ENCODE assay signal across 7 cellular contexts in the genomic region with DNA sequence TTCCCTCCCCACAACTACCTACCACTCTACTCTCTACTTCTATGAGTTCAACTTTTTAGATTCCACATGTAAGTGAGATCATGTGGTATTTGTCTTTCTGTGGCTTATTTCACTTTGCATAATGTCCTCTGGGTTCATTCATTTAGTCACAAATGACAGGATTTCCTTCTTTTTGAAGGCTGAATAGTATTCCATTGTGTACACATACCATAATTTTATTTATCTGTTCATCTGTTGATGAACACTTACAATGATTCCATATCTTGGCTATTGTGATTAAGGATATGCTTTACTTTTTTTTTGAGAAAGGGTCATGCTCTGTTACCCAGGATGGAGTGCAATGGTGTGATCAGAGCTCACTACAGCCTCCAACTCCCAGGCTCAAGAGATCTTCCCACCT.
"Had no signal": no experiment of that assay in that cellular context is flagged by ENCODE, and none has a peak within 500 bp of the region (broad histone marks: within the 10 kb centered on the region; RNA-seq: fewer than 3 reads in every experiment).

No MANE protein-coding gene starts in this region.

- DNase-seq: H7, IMR-90 had no signal

- H3K4me3 ChIP-seq: GM23338, HAP-1 had no signal

- H3K4me2 ChIP-seq: GM23338 had no signal

- H3K36me3 ChIP-seq: HAP-1 had no signal

- H3K27ac Mint-ChIP-seq: GM23338 had no signal

- H3K9me3 ChIP-seq: HAP-1 had no signal

- ATAC-seq: GM23338, HCT116 had no signal

- H3K4me3 Mint-ChIP-seq: GM23338 had no signal

- FAIRE-seq: H1, HTR-8/SVneo had no signal

- H2AFZ ChIP-seq: GM23338 had no signal
